29 cellular contexts compared by ENCODE assay signal in genomic region chr13:47081246-47081645, GRCh38.
"Had no signal": no experiment of that assay in that cellular context is flagged by ENCODE, and none has a peak within 500 bp of the region (broad histone marks: within the 10 kb centered on the region; RNA-seq: fewer than 3 reads in every experiment).

No MANE protein-coding gene starts in this region.

- H3K9me3 ChIP-seq: breast epithelium, Peyer's patch, SJSA1, SK-N-SH had no signal

- FAIRE-seq: astrocyte, TTC549 had no signal

- H3K4me2 ChIP-seq: KMS-11, SK-N-SH had no signal

- H3K4me1 ChIP-seq: body of pancreas, breast epithelium, Peyer's patch, SJSA1 had no signal

- DNase-seq: activated CD4-positive, alpha-beta T cell treated with anti-CD3 and anti-CD28 coated beads for 36 hours; activated CD4-positive, alpha-beta T cell treated with anti-CD3 and anti-CD28 coated beads, Interleukin-2, amount 10 ng/mL, durations not matched to agents 7 days and 5 days; activated CD4-positive, alpha-beta T cell treated with anti-CD3 and anti-CD28 coated beads, Interleukin-2, amount 50 U/mL, for 48 hours; activated CD8-positive, alpha-beta T cell treated with anti-CD3 and anti-CD28 coated beads, Interleukin-2, amount 10 ng/mL, durations not matched to agents 7 days and 5 days; activated gamma-delta T cell; activated naive CD4-positive, alpha-beta T cell treated with Interleukin-2 at 50 U/mL for 16 hours; activated naive CD8-positive, alpha-beta T cell treated with anti-CD3 and anti-CD28 coated beads, Interleukin-2, amount 10 ng/mL, durations not matched to agents 7 days and 5 days; activated T-cell treated with anti-CD3 and anti-CD28 coated beads, Interleukin-2, amount 50 U/mL, for 24 hours; body of pancreas; NCI-H1092 treated with DMSO at 0.1 percent for 48 hours; NCI-H1436; NCI-H1694 treated with DMSO at 0.1 percent for 48 hours; NCI-H2029 treated with DMSO at 0.1 percent for 48 hours; NCI-H2107; NCI-H2171; NCI-H510A; NCI-H526; NCI-H748 treated with DMSO at 0.1 percent for 48 hours; NK-92 treated with Interleukin-12 subunit alpha and Interleukin-12 subunit beta, amount 100 ng/mL, for 24 hours; PC-3; Peyer's patch; RPMI8226; SHP77 treated with DMSO at 0.1 percent for 48 hours; SK-N-SH had no signal

- H3K36me3 ChIP-seq: breast epithelium, Peyer's patch, SJSA1 had no signal

- H3K27me3 ChIP-seq: body of pancreas, breast epithelium, Peyer's patch, SJSA1 had no signal

- H3K9me2 ChIP-seq: SK-N-SH had no signal

- H3K4me3 ChIP-seq: body of pancreas, breast epithelium, Peyer's patch, SJSA1 had no signal

- H3K27ac ChIP-seq: breast epithelium, KMS-11, Peyer's patch, SJSA1 had no signal
